In genomic region chr19:7993560-7993959, GRCh38 we compare ENCODE assay signal across 1 cellular context.
TF ChIP-seq lines count a peak whose summit lies in the region.

No MANE protein-coding gene starts in this region.

TF ChIP-seq in liver, 16 proteins besides CTCF, POLR2A, EP300 and RAD21 (continued from another document):
- TF ChIP-seq JUND (IDR thresholded peaks at IDR 0.05) (peak in 1 of 2 donors; percentile 46), HNF4A (conservative IDR thresholded peaks at IDR 0.05) (peak; percentile 46 to 67), GABPA (IDR thresholded peaks at IDR 0.05 in 1 of 2, conservative IDR thresholded peaks at IDR 0.05 in 1 of 2) (no peak)
